24 cellular contexts compared by ENCODE assay signal in the genomic region with DNA sequence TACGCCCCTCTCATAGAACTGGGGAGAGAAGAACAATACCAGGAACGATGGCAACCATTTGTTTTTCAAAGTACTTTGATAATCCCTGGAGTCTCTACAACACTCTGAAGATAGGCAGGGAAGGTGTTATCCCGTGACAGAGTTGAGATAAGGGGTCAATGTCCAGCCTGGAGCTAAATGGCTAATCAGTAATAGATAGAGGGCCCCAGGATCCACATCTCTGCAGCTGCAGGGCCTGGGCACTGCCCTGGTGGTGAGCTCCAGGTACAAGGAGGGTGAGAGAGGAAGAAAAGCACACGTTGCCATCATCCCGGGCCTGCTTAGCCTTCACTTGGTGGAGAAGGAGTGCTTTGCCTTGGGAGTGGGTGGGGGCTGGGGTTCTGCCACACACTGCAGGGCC.
A peak's percentile ranks its signal among the peaks of the same experiment; 100 is the strongest.
DNase-seq lines count a peak whose midpoint lies in the region; ATAC-seq, FAIRE-seq and TF ChIP-seq lines count a peak whose summit lies in the region.
"Had no signal": no experiment of that assay in that cellular context is flagged by ENCODE, and none has a peak within 500 bp of the region (broad histone marks: within the 10 kb centered on the region; RNA-seq: fewer than 3 reads in every experiment).

No MANE protein-coding gene starts in this region.

- intact Hi-C loops in left colon (cut with DNase I, micrococcal nuclease) = no loop called here
- intact Hi-C loops in mucosa of descending colon (cut with DNase I, micrococcal nuclease) = no loop called here

- H3K36me3 ChIP-seq in mucosa of descending colon (ENCODE audit: low read depth) (no peaks in the 10 kb centered on the region), small intestine (ENCODE audit: control insufficient read depth in 2 of 2, insufficient read depth in 2 of 2, low read length in 2 of 2) (no peaks in the 10 kb centered on the region)
- H3K36me3 ChIP-seq: SJSA1 had no signal

- ATAC-seq in left colon (peak; percentile 94), mucosa of descending colon (peak; percentile 81)
- ATAC-seq: GM23338, PC-3 had no signal

- TF ChIP-seq CTCF in mucosa of descending colon (IDR thresholded peaks at IDR 0.05) = no peak

- H3K9me3 ChIP-seq in mucosa of descending colon = no peaks in the 10 kb centered on the region
- no peaks in the 10 kb centered on the region for H3K9me3 ChIP-seq in small intestine (ENCODE audit: control insufficient read depth, low read depth)
- H3K9me3 ChIP-seq: SJSA1 had no signal

- H3K4me3 ChIP-seq in mucosa of descending colon (no peak overlapping the region), small intestine (ENCODE audit: low read depth in 1 of 2, low read length in 2 of 2) (no peak overlapping the region)
- H3K4me3 ChIP-seq: BLaER1, GM23338, SJSA1 had no signal

- 23 to 67% (median 38%) methylated on average over 5 of the region's 5 CpGs for WGBS in small intestine, 3 donors

- DNase-seq in HuH-7.5 (ENCODE audit: low spot score) (peak; percentile 82), left colon (no peak), mucosa of descending colon (no peak), small intestine (peak; percentile 95), NCI-H2029 (lab: John Stamatoyannopoulos, UW) (no peak), urothelium cell line (ENCODE audit: low spot score) (no peak)
- DNase-seq in activated T-cell treated with anti-CD3 and anti-CD28 coated beads, Interleukin-2, amount 50 U/mL, for 1 hour = no peak
- no peak for DNase-seq in activated CD4-positive, CD25-positive, alpha-beta regulatory T cell (lab: John Stamatoyannopoulos, UW)
- DNase-seq: CD4-positive, alpha-beta T cell; DMS53; HCEC 1CT; Karpas-422; NCI-H1092 treated with DMSO at 0.1 percent for 48 hours; NCI-H1436; NCI-H187 treated with DMSO at 0.1 percent for 48 hours; NCI-H2107; NCI-H524 treated with DMSO at 0.1 percent for 48 hours; NCI-H774; PC-3; Right ventricle myocardium superior had no signal

- H3K27me3 ChIP-seq in small intestine (ENCODE audit: control insufficient read depth in 2 of 2, insufficient read depth in 2 of 2, low read length in 2 of 2) = no peaks in the 10 kb centered on the region
- H3K27me3 ChIP-seq: BLaER1, SJSA1 had no signal

- FAIRE-seq in small intestine (lab: Jason Lieb, UNC) = no peak
- FAIRE-seq in urothelium cell line (lab: Jason Lieb, UNC) = no peak
- FAIRE-seq: A204.1 had no signal

- peak overlapping the region in 1 of 2 donors; percentile 25 for H3K27ac ChIP-seq in small intestine (ENCODE audit: low read depth in 1 of 2, low read length in 1 of 2)
- H3K27ac ChIP-seq: BLaER1, SJSA1 had no signal

- H3K4me1 ChIP-seq in mucosa of descending colon (ENCODE audit: low read depth) (peaks cover 6% of the 10 kb centered on the region), small intestine (ENCODE audit: control insufficient read depth in 2 of 2, insufficient read depth in 1 of 2, low read depth in 1 of 2, low read length in 1 of 2) (peaks cover 4 to 7% of the 10 kb centered on the region in 2 donors)
- H3K4me1 ChIP-seq: SJSA1 had no signal

Comparison
In these comparisons a context has a peak if more than half of its experiments do, and no peak if none do; other contexts are left out.
1. DNase-seq: peak in HuH-7.5 (single experiment) and small intestine (single experiment); none in left colon (0 of 2), mucosa of descending colon (0 of 3), NCI-H2029 (single experiment), activated T-cell treated with anti-CD3 and anti-CD28 coated beads, Interleukin-2, amount 50 U/mL, for 1 hour (single experiment), activated CD4-positive, CD25-positive, alpha-beta regulatory T cell (0 of 4) and urothelium cell line (single experiment).